ENCODE assay signal across 1 cellular context in the genomic region with DNA sequence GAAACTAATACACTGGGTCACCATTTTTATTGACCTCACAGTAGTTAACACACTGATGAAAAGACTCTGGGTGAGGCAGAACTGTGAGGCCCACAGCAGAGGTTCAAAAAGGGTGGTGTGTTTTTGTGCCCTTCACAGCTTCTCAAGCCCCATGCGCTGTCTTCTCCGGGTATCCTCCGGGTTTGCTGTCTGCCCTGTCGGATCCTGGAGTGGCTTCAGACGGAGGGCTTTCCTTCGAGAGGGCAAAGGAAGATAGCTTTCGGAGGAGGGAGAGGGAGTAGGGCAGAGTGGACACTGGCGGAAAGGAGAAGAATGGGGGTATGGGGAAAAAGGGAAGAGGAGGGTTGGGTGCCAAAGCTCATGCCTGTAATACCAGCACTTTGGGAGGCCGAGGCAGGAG.
TF ChIP-seq lines count a peak whose summit lies in the region.

No MANE protein-coding gene starts in this region.

TF ChIP-seq in H1, 55 proteins besides CTCF, POLR2A, EP300 and RAD21:
- TF ChIP-seq, protein P1, sequence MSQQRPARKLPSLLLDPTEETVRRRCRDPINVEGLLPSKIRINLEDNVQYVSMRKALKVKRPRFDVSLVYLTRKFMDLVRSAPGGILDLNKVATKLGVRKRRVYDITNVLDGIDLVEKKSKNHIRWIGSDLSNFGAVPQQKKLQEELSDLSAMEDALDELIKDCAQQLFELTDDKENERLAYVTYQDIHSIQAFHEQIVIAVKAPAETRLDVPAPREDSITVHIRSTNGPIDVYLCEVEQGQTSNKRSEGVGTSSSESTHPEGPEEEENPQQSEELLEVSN (IDR thresholded peaks at IDR 0.05): no peak
- TF ChIP-seq BACH1 (IDR thresholded peaks at IDR 0.05; ENCODE audit: low read length) (no peak), SIX5 (IDR thresholded peaks at IDR 0.05; ENCODE audit: low read depth, low read length) (no peak), RNF2 (IDR thresholded peaks at IDR 0.05; ENCODE audit: borderline replicate concordance, low read depth, low read length, missing control alignments, poor library complexity, severe bottlenecking) (no peak), KDM5A (IDR thresholded peaks at IDR 0.05; ENCODE audit: low read length) (no peak)
